In the genomic region with DNA sequence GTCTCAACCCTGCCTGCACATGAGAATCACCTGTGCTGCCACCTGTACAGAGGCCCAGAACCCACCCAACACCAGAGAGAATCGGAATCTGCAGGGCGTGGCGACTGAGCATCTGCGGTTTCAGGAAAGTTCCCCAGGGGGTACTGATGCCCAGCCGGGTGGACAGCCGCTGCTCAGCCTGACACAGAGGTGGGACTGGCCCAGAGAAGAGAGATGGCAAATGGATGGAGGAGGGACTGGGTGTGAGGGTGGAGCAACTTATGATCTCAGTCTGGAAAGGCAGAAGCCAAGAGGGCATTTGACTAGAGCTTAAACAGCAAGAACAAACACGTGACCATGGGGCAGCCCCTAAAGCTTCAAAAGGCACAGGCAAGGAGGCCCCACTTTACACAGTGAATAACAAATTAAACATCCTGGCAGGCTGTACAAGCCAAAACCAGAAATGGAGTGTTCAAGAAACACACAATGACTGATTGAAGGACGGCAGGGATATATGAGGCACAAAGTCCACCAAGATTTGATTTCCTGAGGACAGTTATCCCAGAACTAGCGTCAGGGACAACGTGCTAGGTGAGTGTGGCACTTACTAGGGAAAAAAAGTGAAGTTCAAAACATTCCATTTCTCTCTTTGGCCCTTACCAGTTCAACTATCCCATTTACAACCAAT, we compare ENCODE assay signal across 1 cellular context.
A peak's percentile ranks its signal among the peaks of the same experiment; 100 is the strongest.
TF ChIP-seq lines count a peak whose summit lies in the region.

No MANE protein-coding gene starts in this region.

TF ChIP-seq in HepG2, 621 proteins besides CTCF, POLR2A, EP300 and RAD21 (continued from another document and continues in another):
- TF ChIP-seq, protein P1, sequence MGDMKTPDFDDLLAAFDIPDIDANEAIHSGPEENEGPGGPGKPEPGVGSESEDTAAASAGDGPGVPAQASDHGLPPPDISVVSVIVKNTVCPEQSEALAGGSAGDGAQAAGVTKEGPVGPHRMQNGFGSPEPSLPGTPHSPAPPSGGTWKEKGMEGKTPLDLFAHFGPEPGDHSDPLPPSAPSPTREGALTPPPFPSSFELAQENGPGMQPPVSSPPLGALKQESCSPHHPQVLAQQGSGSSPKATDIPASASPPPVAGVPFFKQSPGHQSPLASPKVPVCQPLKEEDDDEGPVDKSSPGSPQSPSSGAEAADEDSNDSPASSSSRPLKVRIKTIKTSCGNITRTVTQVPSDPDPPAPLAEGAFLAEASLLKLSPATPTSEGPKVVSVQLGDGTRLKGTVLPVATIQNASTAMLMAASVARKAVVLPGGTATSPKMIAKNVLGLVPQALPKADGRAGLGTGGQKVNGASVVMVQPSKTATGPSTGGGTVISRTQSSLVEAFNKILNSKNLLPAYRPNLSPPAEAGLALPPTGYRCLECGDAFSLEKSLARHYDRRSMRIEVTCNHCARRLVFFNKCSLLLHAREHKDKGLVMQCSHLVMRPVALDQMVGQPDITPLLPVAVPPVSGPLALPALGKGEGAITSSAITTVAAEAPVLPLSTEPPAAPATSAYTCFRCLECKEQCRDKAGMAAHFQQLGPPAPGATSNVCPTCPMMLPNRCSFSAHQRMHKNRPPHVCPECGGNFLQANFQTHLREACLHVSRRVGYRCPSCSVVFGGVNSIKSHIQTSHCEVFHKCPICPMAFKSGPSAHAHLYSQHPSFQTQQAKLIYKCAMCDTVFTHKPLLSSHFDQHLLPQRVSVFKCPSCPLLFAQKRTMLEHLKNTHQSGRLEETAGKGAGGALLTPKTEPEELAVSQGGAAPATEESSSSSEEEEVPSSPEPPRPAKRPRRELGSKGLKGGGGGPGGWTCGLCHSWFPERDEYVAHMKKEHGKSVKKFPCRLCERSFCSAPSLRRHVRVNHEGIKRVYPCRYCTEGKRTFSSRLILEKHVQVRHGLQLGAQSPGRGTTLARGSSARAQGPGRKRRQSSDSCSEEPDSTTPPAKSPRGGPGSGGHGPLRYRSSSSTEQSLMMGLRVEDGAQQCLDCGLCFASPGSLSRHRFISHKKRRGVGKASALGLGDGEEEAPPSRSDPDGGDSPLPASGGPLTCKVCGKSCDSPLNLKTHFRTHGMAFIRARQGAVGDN (CRISPR knock-in tag; IDR thresholded peaks at IDR 0.05): peak; percentile 84
- TF ChIP-seq, protein P2, sequence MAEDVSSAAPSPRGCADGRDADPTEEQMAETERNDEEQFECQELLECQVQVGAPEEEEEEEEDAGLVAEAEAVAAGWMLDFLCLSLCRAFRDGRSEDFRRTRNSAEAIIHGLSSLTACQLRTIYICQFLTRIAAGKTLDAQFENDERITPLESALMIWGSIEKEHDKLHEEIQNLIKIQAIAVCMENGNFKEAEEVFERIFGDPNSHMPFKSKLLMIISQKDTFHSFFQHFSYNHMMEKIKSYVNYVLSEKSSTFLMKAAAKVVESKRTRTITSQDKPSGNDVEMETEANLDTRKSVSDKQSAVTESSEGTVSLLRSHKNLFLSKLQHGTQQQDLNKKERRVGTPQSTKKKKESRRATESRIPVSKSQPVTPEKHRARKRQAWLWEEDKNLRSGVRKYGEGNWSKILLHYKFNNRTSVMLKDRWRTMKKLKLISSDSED (CRISPR knock-in tag; IDR thresholded peaks at IDR 0.05): no peak
- no peak for TF ChIP-seq SKI (IDR thresholded peaks at IDR 0.05; ENCODE audit: partially characterized antibody)
- no peak for TF ChIP-seq ZFYVE20 (CRISPR knock-in tag; IDR thresholded peaks at IDR 0.05; ENCODE audit: borderline replicate concordance, low read depth)
- TF ChIP-seq ZNF549 (CRISPR knock-in tag; IDR thresholded peaks at IDR 0.05): no peak
- TF ChIP-seq, protein P3, sequence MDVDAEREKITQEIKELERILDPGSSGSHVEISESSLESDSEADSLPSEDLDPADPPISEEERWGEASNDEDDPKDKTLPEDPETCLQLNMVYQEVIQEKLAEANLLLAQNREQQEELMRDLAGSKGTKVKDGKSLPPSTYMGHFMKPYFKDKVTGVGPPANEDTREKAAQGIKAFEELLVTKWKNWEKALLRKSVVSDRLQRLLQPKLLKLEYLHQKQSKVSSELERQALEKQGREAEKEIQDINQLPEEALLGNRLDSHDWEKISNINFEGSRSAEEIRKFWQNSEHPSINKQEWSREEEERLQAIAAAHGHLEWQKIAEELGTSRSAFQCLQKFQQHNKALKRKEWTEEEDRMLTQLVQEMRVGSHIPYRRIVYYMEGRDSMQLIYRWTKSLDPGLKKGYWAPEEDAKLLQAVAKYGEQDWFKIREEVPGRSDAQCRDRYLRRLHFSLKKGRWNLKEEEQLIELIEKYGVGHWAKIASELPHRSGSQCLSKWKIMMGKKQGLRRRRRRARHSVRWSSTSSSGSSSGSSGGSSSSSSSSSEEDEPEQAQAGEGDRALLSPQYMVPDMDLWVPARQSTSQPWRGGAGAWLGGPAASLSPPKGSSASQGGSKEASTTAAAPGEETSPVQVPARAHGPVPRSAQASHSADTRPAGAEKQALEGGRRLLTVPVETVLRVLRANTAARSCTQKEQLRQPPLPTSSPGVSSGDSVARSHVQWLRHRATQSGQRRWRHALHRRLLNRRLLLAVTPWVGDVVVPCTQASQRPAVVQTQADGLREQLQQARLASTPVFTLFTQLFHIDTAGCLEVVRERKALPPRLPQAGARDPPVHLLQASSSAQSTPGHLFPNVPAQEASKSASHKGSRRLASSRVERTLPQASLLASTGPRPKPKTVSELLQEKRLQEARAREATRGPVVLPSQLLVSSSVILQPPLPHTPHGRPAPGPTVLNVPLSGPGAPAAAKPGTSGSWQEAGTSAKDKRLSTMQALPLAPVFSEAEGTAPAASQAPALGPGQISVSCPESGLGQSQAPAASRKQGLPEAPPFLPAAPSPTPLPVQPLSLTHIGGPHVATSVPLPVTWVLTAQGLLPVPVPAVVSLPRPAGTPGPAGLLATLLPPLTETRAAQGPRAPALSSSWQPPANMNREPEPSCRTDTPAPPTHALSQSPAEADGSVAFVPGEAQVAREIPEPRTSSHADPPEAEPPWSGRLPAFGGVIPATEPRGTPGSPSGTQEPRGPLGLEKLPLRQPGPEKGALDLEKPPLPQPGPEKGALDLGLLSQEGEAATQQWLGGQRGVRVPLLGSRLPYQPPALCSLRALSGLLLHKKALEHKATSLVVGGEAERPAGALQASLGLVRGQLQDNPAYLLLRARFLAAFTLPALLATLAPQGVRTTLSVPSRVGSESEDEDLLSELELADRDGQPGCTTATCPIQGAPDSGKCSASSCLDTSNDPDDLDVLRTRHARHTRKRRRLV (CRISPR knock-in tag; IDR thresholded peaks at IDR 0.05): no peak
- no peak for TF ChIP-seq ZNF570 (CRISPR knock-in tag; IDR thresholded peaks at IDR 0.05; ENCODE audit: borderline replicate concordance)
- TF ChIP-seq ZNF180 (CRISPR knock-in tag; IDR thresholded peaks at IDR 0.05; ENCODE audit: borderline replicate concordance, low read depth): no peak
- TF ChIP-seq ZFP36L2 (CRISPR knock-in tag; IDR thresholded peaks at IDR 0.05): no peak
- no peak for TF ChIP-seq CENPX (CRISPR knock-in tag; IDR thresholded peaks at IDR 0.05)
- TF ChIP-seq ZNF501 (CRISPR knock-in tag; IDR thresholded peaks at IDR 0.05): 0 out of 2 replicates have a peak, but pooled peaks have one; percentile 64
- no peak for TF ChIP-seq ZNF674 (CRISPR knock-in tag; IDR thresholded peaks at IDR 0.05; ENCODE audit: low read depth)
- 0 out of 2 replicates have a peak, but pooled peaks have one; percentile 47 for TF ChIP-seq ZNF441 (CRISPR knock-in tag; IDR thresholded peaks at IDR 0.05; ENCODE audit: borderline replicate concordance)
- TF ChIP-seq, protein P4, sequence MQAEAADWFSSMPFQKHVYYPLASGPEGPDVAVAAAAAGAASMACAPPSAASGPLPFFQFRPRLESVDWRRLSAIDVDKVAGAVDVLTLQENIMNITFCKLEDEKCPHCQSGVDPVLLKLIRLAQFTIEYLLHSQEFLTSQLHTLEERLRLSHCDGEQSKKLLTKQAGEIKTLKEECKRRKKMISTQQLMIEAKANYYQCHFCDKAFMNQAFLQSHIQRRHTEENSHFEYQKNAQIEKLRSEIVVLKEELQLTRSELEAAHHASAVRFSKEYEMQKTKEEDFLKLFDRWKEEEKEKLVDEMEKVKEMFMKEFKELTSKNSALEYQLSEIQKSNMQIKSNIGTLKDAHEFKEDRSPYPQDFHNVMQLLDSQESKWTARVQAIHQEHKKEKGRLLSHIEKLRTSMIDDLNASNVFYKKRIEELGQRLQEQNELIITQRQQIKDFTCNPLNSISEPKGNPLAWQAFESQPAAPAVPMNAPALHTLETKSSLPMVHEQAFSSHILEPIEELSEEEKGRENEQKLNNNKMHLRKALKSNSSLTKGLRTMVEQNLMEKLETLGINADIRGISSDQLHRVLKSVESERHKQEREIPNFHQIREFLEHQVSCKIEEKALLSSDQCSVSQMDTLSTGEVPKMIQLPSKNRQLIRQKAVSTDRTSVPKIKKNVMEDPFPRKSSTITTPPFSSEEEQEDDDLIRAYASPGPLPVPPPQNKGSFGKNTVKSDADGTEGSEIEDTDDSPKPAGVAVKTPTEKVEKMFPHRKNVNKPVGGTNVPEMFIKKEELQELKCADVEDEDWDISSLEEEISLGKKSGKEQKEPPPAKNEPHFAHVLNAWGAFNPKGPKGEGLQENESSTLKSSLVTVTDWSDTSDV (CRISPR knock-in tag; IDR thresholded peaks at IDR 0.05): no peak
- no peak for TF ChIP-seq ZNF678 (CRISPR knock-in tag; IDR thresholded peaks at IDR 0.05)
- TF ChIP-seq NKX3-1 (CRISPR knock-in tag; IDR thresholded peaks at IDR 0.05): no peak
- 0 out of 2 replicates have a peak, but pooled peaks have one; percentile 45 for TF ChIP-seq ESRRA (CRISPR knock-in tag; IDR thresholded peaks at IDR 0.05; ENCODE audit: low read depth)
- TF ChIP-seq ZNF101 (CRISPR knock-in tag; IDR thresholded peaks at IDR 0.05; ENCODE audit: borderline replicate concordance, low read depth): no peak
- TF ChIP-seq RNF2 (conservative IDR thresholded peaks at IDR 0.05; ENCODE audit: low read depth): no peak
- TF ChIP-seq, protein P5, sequence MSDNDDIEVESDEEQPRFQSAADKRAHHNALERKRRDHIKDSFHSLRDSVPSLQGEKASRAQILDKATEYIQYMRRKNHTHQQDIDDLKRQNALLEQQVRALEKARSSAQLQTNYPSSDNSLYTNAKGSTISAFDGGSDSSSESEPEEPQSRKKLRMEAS (IDR thresholded peaks at IDR 0.05): peak; percentile 64
- TF ChIP-seq ZNF605 (CRISPR knock-in tag; IDR thresholded peaks at IDR 0.05): peak; percentile 68; the same call in 1 of the 2 replicates
- TF ChIP-seq, protein P6, sequence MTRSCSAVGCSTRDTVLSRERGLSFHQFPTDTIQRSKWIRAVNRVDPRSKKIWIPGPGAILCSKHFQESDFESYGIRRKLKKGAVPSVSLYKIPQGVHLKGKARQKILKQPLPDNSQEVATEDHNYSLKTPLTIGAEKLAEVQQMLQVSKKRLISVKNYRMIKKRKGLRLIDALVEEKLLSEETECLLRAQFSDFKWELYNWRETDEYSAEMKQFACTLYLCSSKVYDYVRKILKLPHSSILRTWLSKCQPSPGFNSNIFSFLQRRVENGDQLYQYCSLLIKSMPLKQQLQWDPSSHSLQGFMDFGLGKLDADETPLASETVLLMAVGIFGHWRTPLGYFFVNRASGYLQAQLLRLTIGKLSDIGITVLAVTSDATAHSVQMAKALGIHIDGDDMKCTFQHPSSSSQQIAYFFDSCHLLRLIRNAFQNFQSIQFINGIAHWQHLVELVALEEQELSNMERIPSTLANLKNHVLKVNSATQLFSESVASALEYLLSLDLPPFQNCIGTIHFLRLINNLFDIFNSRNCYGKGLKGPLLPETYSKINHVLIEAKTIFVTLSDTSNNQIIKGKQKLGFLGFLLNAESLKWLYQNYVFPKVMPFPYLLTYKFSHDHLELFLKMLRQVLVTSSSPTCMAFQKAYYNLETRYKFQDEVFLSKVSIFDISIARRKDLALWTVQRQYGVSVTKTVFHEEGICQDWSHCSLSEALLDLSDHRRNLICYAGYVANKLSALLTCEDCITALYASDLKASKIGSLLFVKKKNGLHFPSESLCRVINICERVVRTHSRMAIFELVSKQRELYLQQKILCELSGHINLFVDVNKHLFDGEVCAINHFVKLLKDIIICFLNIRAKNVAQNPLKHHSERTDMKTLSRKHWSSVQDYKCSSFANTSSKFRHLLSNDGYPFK (CRISPR knock-in tag; IDR thresholded peaks at IDR 0.05; ENCODE audit: borderline replicate concordance): peak; percentile 39; the same call in 1 of the 2 replicates
- TF ChIP-seq, protein P7, sequence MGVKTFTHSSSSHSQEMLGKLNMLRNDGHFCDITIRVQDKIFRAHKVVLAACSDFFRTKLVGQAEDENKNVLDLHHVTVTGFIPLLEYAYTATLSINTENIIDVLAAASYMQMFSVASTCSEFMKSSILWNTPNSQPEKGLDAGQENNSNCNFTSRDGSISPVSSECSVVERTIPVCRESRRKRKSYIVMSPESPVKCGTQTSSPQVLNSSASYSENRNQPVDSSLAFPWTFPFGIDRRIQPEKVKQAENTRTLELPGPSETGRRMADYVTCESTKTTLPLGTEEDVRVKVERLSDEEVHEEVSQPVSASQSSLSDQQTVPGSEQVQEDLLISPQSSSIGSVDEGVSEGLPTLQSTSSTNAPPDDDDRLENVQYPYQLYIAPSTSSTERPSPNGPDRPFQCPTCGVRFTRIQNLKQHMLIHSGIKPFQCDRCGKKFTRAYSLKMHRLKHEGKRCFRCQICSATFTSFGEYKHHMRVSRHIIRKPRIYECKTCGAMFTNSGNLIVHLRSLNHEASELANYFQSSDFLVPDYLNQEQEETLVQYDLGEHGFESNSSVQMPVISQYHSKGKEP (CRISPR knock-in tag; IDR thresholded peaks at IDR 0.05): no peak
- TF ChIP-seq CBX5 (CRISPR knock-in tag; IDR thresholded peaks at IDR 0.05; ENCODE audit: borderline replicate concordance): no peak
- TF ChIP-seq, protein P8, sequence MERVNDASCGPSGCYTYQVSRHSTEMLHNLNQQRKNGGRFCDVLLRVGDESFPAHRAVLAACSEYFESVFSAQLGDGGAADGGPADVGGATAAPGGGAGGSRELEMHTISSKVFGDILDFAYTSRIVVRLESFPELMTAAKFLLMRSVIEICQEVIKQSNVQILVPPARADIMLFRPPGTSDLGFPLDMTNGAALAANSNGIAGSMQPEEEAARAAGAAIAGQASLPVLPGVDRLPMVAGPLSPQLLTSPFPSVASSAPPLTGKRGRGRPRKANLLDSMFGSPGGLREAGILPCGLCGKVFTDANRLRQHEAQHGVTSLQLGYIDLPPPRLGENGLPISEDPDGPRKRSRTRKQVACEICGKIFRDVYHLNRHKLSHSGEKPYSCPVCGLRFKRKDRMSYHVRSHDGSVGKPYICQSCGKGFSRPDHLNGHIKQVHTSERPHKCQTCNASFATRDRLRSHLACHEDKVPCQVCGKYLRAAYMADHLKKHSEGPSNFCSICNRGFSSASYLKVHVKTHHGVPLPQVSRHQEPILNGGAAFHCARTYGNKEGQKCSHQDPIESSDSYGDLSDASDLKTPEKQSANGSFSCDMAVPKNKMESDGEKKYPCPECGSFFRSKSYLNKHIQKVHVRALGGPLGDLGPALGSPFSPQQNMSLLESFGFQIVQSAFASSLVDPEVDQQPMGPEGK (CRISPR knock-in tag; IDR thresholded peaks at IDR 0.05): peak; percentile 50; the same call in 1 of the 2 replicates
